Comparison of ENCODE assay signal across 8 cellular contexts in genomic region chr17:42980274-42980765, GRCh38. TPM values are rescaled to one million over a fixed set of nuclear protein-coding genes. Genes with fewer than 3 reads are reported as not detected.
DNase-seq lines count a peak whose midpoint lies in the region; ATAC-seq and TF ChIP-seq lines count a peak whose summit lies in the region.

Gene RUNDC1 (plus strand): TSS chr17:42980565. CDS start chr17:42980577, 12 bp downstream.

- peak within 1 kb of the TSS; percentile 96 for H3K4me3 Mint-ChIP-seq in GM23338

- H3K9me3 ChIP-seq in MM.1S (replicated peaks; ENCODE audit: insufficient read depth, low read length) (no peaks in the 10 kb centered on the region), SJSA1 (replicated peaks) (no peaks in the 10 kb centered on the region; the same call in 1 of the 2 replicates)

- H3F3A ChIP-seq in GM23338 (replicated peaks; ENCODE audit: low read depth) (peaks cover 9% of the 10 kb centered on the region; the same call in 1 of the 2 replicates), MM.1S (ENCODE audit: insufficient read depth, low read length) (peaks cover 11% of the 10 kb centered on the region)

- H3K27me3 ChIP-seq in GM23338 (ENCODE audit: insufficient read depth) (no peaks in the 10 kb centered on the region), MM.1S (replicated peaks; ENCODE audit: insufficient read depth, low read length) (no peaks in the 10 kb centered on the region), SJSA1 (replicated peaks) (no peaks in the 10 kb centered on the region)

- H3K9me2 ChIP-seq in GM23338 (ENCODE audit: insufficient read depth) (no peaks in the 10 kb centered on the region), MM.1S (replicated peaks; ENCODE audit: insufficient read depth, low read length) (no peaks in the 10 kb centered on the region)

- H3K4me3 ChIP-seq in GM23338: peak within 1 kb of the TSS; percentile 92
- H3K4me3 ChIP-seq in MM.1S (ENCODE audit: low read length): peak within 1 kb of the TSS; percentile 95
- H3K4me3 ChIP-seq in SJSA1: peak within 1 kb of the TSS; percentile 96

- TF ChIP-seq CTCF in GM23338 (conservative IDR thresholded peaks at IDR 0.05; ENCODE audit: low read depth in 2 of 2) (no peak), MM.1S (IDR thresholded peaks at IDR 0.05; ENCODE audit: low read length) (no peak)

- no peaks in the 10 kb centered on the region; the same call in 2 of the 3 replicates for H3K9me3 Mint-ChIP-seq in GM23338

- peak within 1 kb of the TSS; percentile 85 for H3K9ac ChIP-seq in MM.1S (ENCODE audit: low read length)

- H3K27ac Mint-ChIP-seq in GM23338: peak within 1 kb of the TSS; percentile 95

- H3K4me1 ChIP-seq in GM23338 (ENCODE audit: insufficient read depth) (peaks cover 16% of the 10 kb centered on the region), MM.1S (ENCODE audit: low read length) (peaks cover 13% of the 10 kb centered on the region), SJSA1 (replicated peaks) (peaks cover 25% of the 10 kb centered on the region)

- peaks cover 17% of the 10 kb centered on the region for H3K4me1 Mint-ChIP-seq in GM23338

- H3K27ac ChIP-seq in GM23338 (ENCODE audit: low read depth) (peak within 1 kb of the TSS; percentile 96), MM.1S (ENCODE audit: low read length) (peak within 1 kb of the TSS; percentile 88), SJSA1 (peak within 1 kb of the TSS; percentile 55)

- peaks cover 9% of the 10 kb centered on the region; the same call in 2 of the 3 replicates for H3K36me3 Mint-ChIP-seq in GM23338 (ENCODE audit: low read depth)

- H3K36me3 ChIP-seq in GM23338 (ENCODE audit: insufficient read depth): no peaks in the 10 kb centered on the region
- H3K36me3 ChIP-seq in MM.1S (replicated peaks; ENCODE audit: insufficient read depth, low read length): no peaks in the 10 kb centered on the region
- H3K36me3 ChIP-seq in SJSA1: peaks cover 18% of the 10 kb centered on the region

- H2AFZ ChIP-seq in GM23338 (peak within 1 kb of the TSS; percentile 100), MM.1S (ENCODE audit: low read length) (peak within 1 kb of the TSS; percentile 91)

- 0 out of 2 replicates have a peak, but pooled peaks cover 4% of the 10 kb centered on the region for H4K20me1 ChIP-seq in GM23338 (replicated peaks; ENCODE audit: insufficient read depth)
- no peaks in the 10 kb centered on the region for H4K20me1 ChIP-seq in MM.1S (ENCODE audit: insufficient read depth, low read length)

- peaks cover 18% of the 10 kb centered on the region for H3K27me3 Mint-ChIP-seq in GM23338 (ENCODE audit: insufficient read depth, low read depth, poor library complexity)

- H3K4me2 ChIP-seq in GM23338 (peak within 1 kb of the TSS; percentile 96), MM.1S (ENCODE audit: low read depth, low read length) (peak within 1 kb of the TSS; percentile 97)

- ATAC-seq in GM23338: peak; percentile 77

- peak; percentile 57 for DNase-seq in DMS153 treated with DMSO at 0.1 percent for 48 hours (lab: John Stamatoyannopoulos, UW; ENCODE audit: unreplicated experiment)
- DNase-seq in GM23338 (ENCODE audit: low spot score): peak; percentile 97
- peak; percentile 93 for DNase-seq in MM.1S
- peak; percentile 85 to 90 for DNase-seq in SJSA1 (ENCODE audit: low read depth in 1 of 2, low spot score in 2 of 2)
- DNase-seq in activated naive CD4-positive, alpha-beta T cell treated with Interleukin-2 at 50 U/mL for 16 hours: peak; percentile 93
- DNase-seq in germinal center (ENCODE audit: low spot score): peak; percentile 95
- peak; percentile 79 for DNase-seq in occipital lobe (lab: John Stamatoyannopoulos, UW)
- DNase-seq in superior temporal gyrus (ENCODE audit: extremely low spot score): peak; percentile 86

- H3K79me2 ChIP-seq in GM23338 (replicated peaks; ENCODE audit: insufficient read depth): peaks cover 33% of the 10 kb centered on the region
- H3K79me2 ChIP-seq in MM.1S (ENCODE audit: low read length): peaks cover 37% of the 10 kb centered on the region

TF ChIP-seq in GM23338, 12 proteins besides CTCF, POLR2A, EP300 and RAD21 (continues in another document):
- peak; percentile 68 for TF ChIP-seq POLR2AphosphoS5 (IDR thresholded peaks at IDR 0.05; ENCODE audit: low read depth)
- TF ChIP-seq ETS1 (IDR thresholded peaks at IDR 0.05): no peak
- no peak for TF ChIP-seq EZH2 (IDR thresholded peaks at IDR 0.05; ENCODE audit: low read depth, unreplicated experiment)
- no peak for TF ChIP-seq REST (IDR thresholded peaks at IDR 0.05; ENCODE audit: unreplicated experiment)
- no peak for TF ChIP-seq JUNB (IDR thresholded peaks at IDR 0.05; ENCODE audit: unreplicated experiment)

RNA-seq across cellular contexts. Expression of gene RUNDC1, which starts in this region (rescaled TPM):
- 11.1 and 11.9 TPM in 2 replicates for total RNA-seq in GM23338 (2014; rRNA removed; shearing (Covaris generic))
- 6.1 and 6.9 TPM in 2 replicates for polyA plus RNA-seq in GM23338 (2016; fragmentation: Nextera tagmentation; extraction: Ambion mirVana)
- 5.7 and 17.0 TPM in 2 replicates for total RNA-seq in SJSA1 (2014; rRNA removed; shearing (Covaris generic))
- total RNA-seq in occipital lobe: 13.3 TPM

Comparison
In these comparisons a context has a peak if more than half of its experiments do, and no peak if none do; other contexts are left out.
1. Peak in every context shown above with its lines: DNase-seq, ATAC-seq, H3K4me3 ChIP-seq and H3K27ac ChIP-seq.